In the genomic region with DNA sequence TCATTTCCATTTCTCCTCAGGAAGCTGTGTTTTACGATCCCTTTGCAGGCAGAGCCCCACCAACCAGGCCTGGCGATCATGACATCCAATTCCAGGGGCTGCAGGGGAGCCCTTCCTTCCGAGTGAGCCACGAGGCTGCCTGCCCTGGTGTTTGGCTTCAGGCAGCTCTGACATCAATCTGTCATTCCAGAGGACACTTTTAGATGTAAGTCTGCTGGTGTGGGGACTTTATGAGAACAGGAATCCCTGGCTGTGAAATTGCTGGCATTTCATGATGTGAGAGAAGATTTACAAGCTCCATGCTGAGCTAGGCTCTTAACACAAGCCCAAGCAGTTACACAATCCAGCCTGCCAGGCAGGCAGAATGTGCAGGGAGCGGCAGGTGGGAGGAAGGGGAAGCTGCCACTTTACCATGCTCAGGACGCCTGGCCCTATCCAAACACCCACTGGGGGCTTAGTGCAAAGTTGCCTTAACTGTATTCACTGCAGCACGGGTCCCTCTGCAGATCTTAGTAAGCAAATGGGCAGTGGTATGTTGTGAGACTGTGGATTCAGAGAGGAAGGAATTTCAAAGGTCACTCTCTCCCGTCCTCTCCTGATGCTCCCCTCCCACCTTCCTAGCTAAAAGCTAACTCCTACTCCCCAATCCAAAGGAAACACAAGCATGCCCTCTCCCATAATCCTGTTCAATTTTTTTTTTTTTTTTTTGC, we compare ENCODE assay signal across 1 cellular context.
TF ChIP-seq lines count a peak whose summit lies in the region.

No MANE protein-coding gene starts in this region.

TF ChIP-seq in GM23338, 12 proteins besides CTCF, POLR2A, EP300 and RAD21 (continued from another document):
- TF ChIP-seq ZNF462 (CRISPR knock-in tag; IDR thresholded peaks at IDR 0.05) (no peak), EZH2 (IDR thresholded peaks at IDR 0.05; ENCODE audit: low read depth, unreplicated experiment) (no peak)
